ENCODE assay signal across 8 cellular contexts in the genomic region with DNA sequence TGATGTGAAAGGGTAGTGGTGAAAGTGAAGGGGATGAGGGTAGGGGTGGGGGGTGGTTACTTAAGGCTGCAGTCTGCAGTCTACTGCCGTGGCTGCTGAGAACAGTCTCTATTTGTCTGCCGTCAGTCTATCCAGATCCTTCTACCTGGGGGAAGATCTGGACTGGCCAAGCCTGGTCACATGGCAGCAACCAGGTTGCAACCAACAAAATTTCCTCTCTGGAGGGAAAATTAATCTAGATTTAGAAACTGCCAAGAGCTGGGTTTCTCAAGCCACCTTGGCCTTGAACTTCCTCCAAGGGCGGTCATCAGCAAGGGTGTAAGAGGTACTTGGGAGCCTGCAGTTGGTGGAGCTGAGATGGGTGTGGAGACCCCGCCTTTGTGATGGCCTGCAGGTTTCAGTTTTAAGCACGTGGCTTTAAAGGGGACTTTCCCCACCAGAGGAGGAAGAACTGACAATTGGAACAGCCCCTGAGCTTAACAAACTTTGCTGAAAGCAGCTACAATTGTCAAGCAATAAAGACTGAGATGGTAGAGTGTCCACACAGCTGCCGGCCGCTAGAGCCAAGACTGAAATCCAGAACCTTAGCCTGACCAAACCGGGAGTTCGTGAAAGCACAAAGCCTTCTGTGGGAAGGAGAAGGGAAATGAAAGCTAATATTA. TPM values are rescaled to one million over a fixed set of nuclear protein-coding genes. Genes with fewer than 3 reads are reported as not detected.
DNase-seq lines count a peak whose midpoint lies in the region; ATAC-seq and TF ChIP-seq lines count a peak whose summit lies in the region.

No MANE protein-coding gene starts in this region.

- no peak for TF ChIP-seq CTCF in right lobe of liver (IDR thresholded peaks at IDR 0.05)
- TF ChIP-seq CTCF in upper lobe of left lung (IDR thresholded peaks at IDR 0.05): no peak

- H3K27ac ChIP-seq in right lobe of liver (no peak overlapping the region), upper lobe of left lung (peak overlapping the region in 2 of 4 donors; percentile 19 to 51)

- intact Hi-C loops in left cardiac atrium (cut with DNase I) (no loop called here), Right ventricle myocardium inferior (cut with DNase I) (no loop called here), right lobe of liver (cut with DNase I) (no loop called here)

- TF ChIP-seq EP300 in upper lobe of left lung (IDR thresholded peaks at IDR 0.05): no peak

- ATAC-seq in left cardiac atrium: peak; percentile 31 to 50
- no peak for ATAC-seq in Right ventricle myocardium inferior
- ATAC-seq in HG03521 (IDR thresholded peaks at IDR 0.05; ENCODE audit: unreplicated experiment): peak; percentile 71
- peak; percentile 30 to 64 (median 52) for ATAC-seq in right lobe of liver
- peak; percentile 63 to 66 for ATAC-seq in upper lobe of left lung (ENCODE audit: low FRiP score in 2 of 2)

- H3K4me3 ChIP-seq in right lobe of liver: no peak overlapping the region
- H3K4me3 ChIP-seq in upper lobe of left lung: peak overlapping the region in 2 of 4 donors; percentile 3 to 13

- H3K27me3 ChIP-seq in right lobe of liver: no peaks in the 10 kb centered on the region
- H3K27me3 ChIP-seq in upper lobe of left lung: no peaks in the 10 kb centered on the region

- no peaks in the 10 kb centered on the region for H3K4me1 ChIP-seq in right lobe of liver
- peaks cover 7 to 13% (median 11%) of the 10 kb centered on the region in 4 donors for H3K4me1 ChIP-seq in upper lobe of left lung

- DNase-seq in left cardiac atrium (no peak), Right ventricle myocardium inferior (ENCODE audit: missing footprints) (no peak), right lobe of liver (no peak), upper lobe of left lung (peak in 1 of 2 donors; percentile 58), OCI-M2 (lab: John Stamatoyannopoulos, UW; ENCODE audit: unreplicated experiment) (no peak), NCI-H446 treated with DMSO at 0.1 percent for 48 hours (lab: John Stamatoyannopoulos, UW) (no peak)
- DNase-seq in activated CD4-positive, alpha-beta T cell treated with anti-CD3 and anti-CD28 coated beads, Interleukin-2, amount 50 U/mL, for 1 hour: peak; percentile 55

- 48% methylated on average over 8 of the region's 9 CpGs for WGBS in right lobe of liver (ENCODE audit: insufficient coverage, low coverage, low lambda C conversion rate, missing lambda C conversion rate)
- 46 to 49% methylated on average over 9 of the region's 9 CpGs for WGBS in upper lobe of left lung, 2 donors

- H3K36me3 ChIP-seq in right lobe of liver (no peaks in the 10 kb centered on the region), upper lobe of left lung (no peaks in the 10 kb centered on the region)

- H3K9me3 ChIP-seq in right lobe of liver (no peaks in the 10 kb centered on the region), upper lobe of left lung (no peaks in the 10 kb centered on the region)

- no peak for TF ChIP-seq POLR2A in right lobe of liver (IDR thresholded peaks at IDR 0.05)
- no peak for TF ChIP-seq POLR2A in upper lobe of left lung (IDR thresholded peaks at IDR 0.05)

RNA-seq across cellular contexts. Expression of a gene that starts 31.4 kb away (rescaled TPM):
- total RNA-seq in left cardiac atrium (10 to 100 TPM; 71.2 to 81.0 TPM), Right ventricle myocardium inferior (87.5 TPM), right lobe of liver (10 to 100 TPM; 28.6 to 45.3 (median 35.4) TPM), upper lobe of left lung (10 to 100 TPM in 5 of 6 donors, 1 to 10 TPM in 1; 6.3 to 76.6 (median 47.8) TPM)

RNA-seq across cellular contexts. Expression of a gene that starts 34.1 kb away (rescaled TPM):
- total RNA-seq in left cardiac atrium (100 to 1,000 TPM; 751 to 893 TPM), Right ventricle myocardium inferior (571 TPM), right lobe of liver (100 to 1,000 TPM in 5 of 6 experiments, 10 to 100 TPM in 1; 77.3 to 814 (median 270) TPM), upper lobe of left lung (1,000 to 10,000 TPM; 1,275 to 5,234 (median 2,267) TPM)

RNA-seq across cellular contexts. Expression of a gene that starts 58.7 kb away (rescaled TPM):
- total RNA-seq in left cardiac atrium (1 to 10 TPM in 1 of 2 donors, under 1 TPM in 1; 0.91 to 1.3 TPM), Right ventricle myocardium inferior (0.73 TPM), right lobe of liver (1 to 10 TPM in 1 of 6 experiments, under 1 TPM in 4, not detected in 1; 0.20 to 2.4 (median 0.43) TPM), upper lobe of left lung (10 to 100 TPM in 1 of 6 donors, 1 to 10 TPM in 5; 2.0 to 22.0 (median 6.2) TPM)
